Comparison of ENCODE assay signal across 8 cellular contexts in the genomic region with DNA sequence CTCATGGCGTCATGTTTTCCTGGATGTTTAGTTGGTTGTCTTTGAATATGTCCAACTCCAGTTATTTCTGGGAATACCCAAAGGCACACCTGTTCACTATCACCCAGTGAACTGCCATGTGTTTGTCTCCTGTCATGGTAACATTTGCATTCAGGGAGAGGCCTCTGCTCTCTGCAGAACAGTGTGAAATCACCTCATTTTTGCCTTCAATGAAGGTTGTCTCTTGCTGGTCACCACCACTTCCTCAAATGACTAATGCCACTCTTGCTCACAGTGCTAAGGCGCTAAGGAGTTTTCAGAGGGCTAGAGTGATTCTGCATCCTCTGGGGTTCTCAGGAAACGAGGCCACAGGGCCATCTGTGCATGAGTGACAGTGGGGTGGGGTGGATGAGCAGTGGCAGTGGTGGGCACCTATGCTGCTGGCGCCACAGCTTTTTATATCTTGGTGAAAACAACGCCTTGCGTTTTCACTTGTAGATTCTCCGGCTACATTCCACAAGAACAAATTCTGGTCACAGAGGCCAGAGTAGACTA.
A peak's percentile ranks its signal among the peaks of the same experiment; 100 is the strongest.
DNase-seq lines count a peak whose midpoint lies in the region; ATAC-seq and TF ChIP-seq lines count a peak whose summit lies in the region.

No MANE protein-coding gene starts in this region.

- H3K4me1 ChIP-seq in SK-N-SH (ENCODE audit: control insufficient read depth in 1 of 2, insufficient read depth in 2 of 2, low read depth in 1 of 2, low read length in 1 of 2) (peaks cover 2 to 30% of the 10 kb centered on the region in 2 experiments; a peak in 3 of 4 replicates), mesodermal cell (ENCODE audit: control insufficient read depth, insufficient read depth, low read length, poor library complexity, severe bottlenecking) (peaks cover 46% of the 10 kb centered on the region), stomach (peaks cover 0 to 26% (median 4%) of the 10 kb centered on the region in 4 donors)

- H3K36me3 Mint-ChIP-seq in activated naive CD4-positive, alpha-beta T cell treated with anti-CD3 and anti-CD28 coated beads, Interleukin-2, amount 50 U/mL, for 72 hours = peaks cover 0 to 23% of the 10 kb centered on the region in 2 donors

- peak overlapping the region; percentile 56 for H3K9ac ChIP-seq in SK-N-SH

- no peak for TF ChIP-seq EP300 in SK-N-SH (IDR thresholded peaks at IDR 0.05; ENCODE audit: borderline replicate concordance in 1 of 2, low read depth in 1 of 2, low read length in 1 of 2)
- no peak for TF ChIP-seq EP300 in stomach (IDR thresholded peaks at IDR 0.05)

- H3K9me2 ChIP-seq in SK-N-SH = no peaks in the 10 kb centered on the region

- H3K4me3 ChIP-seq in SK-N-SH (ENCODE audit: low read depth in 2 of 2, low read length in 1 of 2) = no peak overlapping the region
- H3K4me3 ChIP-seq in mesodermal cell (ENCODE audit: extremely low read depth, insufficient read depth, low read length, poor library complexity, severe bottlenecking) = no peak overlapping the region
- no peak overlapping the region for H3K4me3 ChIP-seq in stomach

- intact Hi-C loops in Right ventricle myocardium inferior (cut with DNase I) = loop anchor here (5.0 kb wide), 1 partner anchor 97 kb away; a partner anchor contains a TSS
- intact Hi-C loops in cardiac septum (cut with DNase I) = loop anchor here (5.0 kb wide), 1 partner anchor 97 kb away; a partner anchor contains a TSS
- intact Hi-C loops in stomach (cut with DNase I; ENCODE audit: low total_unique reads) = no loop called here

- no peaks in the 10 kb centered on the region for H3K27me3 ChIP-seq in SK-N-SH (ENCODE audit: insufficient read depth)
- no peaks in the 10 kb centered on the region for H3K27me3 ChIP-seq in stomach

- no peak for TF ChIP-seq RAD21 in SK-N-SH (IDR thresholded peaks at IDR 0.05; ENCODE audit: low read length)

- WGBS in SK-N-SH (ENCODE audit: low lambda C conversion rate) = 75% methylated on average over 7 of the region's 7 CpGs
- 94 to 95% methylated on average over 5 of the region's 7 CpGs for WGBS in mesodermal cell (ENCODE audit: insufficient coverage in 2 of 2), 2 experiments
- 74 to 81% (median 76%) methylated on average over 7 of the region's 7 CpGs for WGBS in stomach, 5 donors

- H3K9me3 ChIP-seq in SK-N-SH (no peaks in the 10 kb centered on the region), mesodermal cell (ENCODE audit: control insufficient read depth, low read length) (no peaks in the 10 kb centered on the region), stomach (no peaks in the 10 kb centered on the region)

- TF ChIP-seq POLR2A in stomach (IDR thresholded peaks at IDR 0.05) = no peak

- peak overlapping the region; percentile 99 for H3K27ac Mint-ChIP-seq in activated naive CD4-positive, alpha-beta T cell treated with anti-CD3 and anti-CD28 coated beads, Interleukin-2, amount 50 U/mL, for 72 hours

- H3K27ac ChIP-seq in SK-N-SH (ENCODE audit: low read depth in 2 of 2, low read length in 1 of 2) (peak overlapping the region; percentile 79 to 97; a peak in 3 of 4 replicates), mesodermal cell (ENCODE audit: low read depth, low read length, severe bottlenecking) (peak overlapping the region; percentile 92), stomach (peak overlapping the region; percentile 32 to 61 (median 52))

- H3K79me2 ChIP-seq in SK-N-SH (ENCODE audit: insufficient read depth) = no peaks in the 10 kb centered on the region

- no peak overlapping the region for H2AFZ ChIP-seq in SK-N-SH (ENCODE audit: low read depth)

- H3K36me3 ChIP-seq in SK-N-SH (replicated peaks in 1 of 2; ENCODE audit: control insufficient read depth in 1 of 2, insufficient read depth in 2 of 2, low read length in 1 of 2) (no peaks in the 10 kb centered on the region), mesodermal cell (ENCODE audit: control insufficient read depth, insufficient read depth, low read length) (no peaks in the 10 kb centered on the region), stomach (no peaks in the 10 kb centered on the region)

- ATAC-seq in Right ventricle myocardium inferior (peak; percentile 45), HG03103 (IDR thresholded peaks at IDR 0.05; ENCODE audit: low read depth, unreplicated experiment) (peak; percentile 77)
- peak; percentile 79 to 84 for ATAC-seq in activated naive CD4-positive, alpha-beta T cell treated with anti-CD3 and anti-CD28 coated beads, Interleukin-2, amount 50 U/mL, for 72 hours

- no peaks in the 10 kb centered on the region for H4K20me1 ChIP-seq in SK-N-SH (ENCODE audit: insufficient read depth)

- peaks cover 30% of the 10 kb centered on the region for H3F3A ChIP-seq in SK-N-SH (replicated peaks; ENCODE audit: insufficient read depth)

- DNase-seq in Right ventricle myocardium inferior (ENCODE audit: missing footprints) (no peak), cardiac septum (ENCODE audit: low spot score) (no peak), SK-N-SH (no peak), stomach (no peak), NCI-H510A treated with DMSO at 0.1 percent for 48 hours (lab: John Stamatoyannopoulos, UW) (no peak)
- peak; percentile 71 to 87 for DNase-seq in activated naive CD4-positive, alpha-beta T cell treated with anti-CD3 and anti-CD28 coated beads, Interleukin-2, amount 50 U/mL, for 72 hours (ENCODE audit: low spot score in 2 of 2)

- H3K9me3 Mint-ChIP-seq in activated naive CD4-positive, alpha-beta T cell treated with anti-CD3 and anti-CD28 coated beads, Interleukin-2, amount 50 U/mL, for 72 hours = peaks cover 5% of the 10 kb centered on the region in 2 donors

- peak overlapping the region; percentile 68 for H3K4me2 ChIP-seq in SK-N-SH

- POLR2A ChIA-PET in SK-N-SH (lab: Yijun Ruan, JAX) = no interaction called here

- CTCF ChIA-PET in SK-N-SH (lab: Yijun Ruan, JAX) = no interaction called here

- TF ChIP-seq CTCF in SK-N-SH (IDR thresholded peaks at IDR 0.05) = no peak
- TF ChIP-seq CTCF in stomach (IDR thresholded peaks at IDR 0.05) = no peak

TF ChIP-seq in SK-N-SH, 30 proteins besides CTCF, POLR2A, EP300 and RAD21:
- TF ChIP-seq RFX5 (IDR thresholded peaks at IDR 0.05; ENCODE audit: low read length) = no peak
- TF ChIP-seq, protein P1, sequence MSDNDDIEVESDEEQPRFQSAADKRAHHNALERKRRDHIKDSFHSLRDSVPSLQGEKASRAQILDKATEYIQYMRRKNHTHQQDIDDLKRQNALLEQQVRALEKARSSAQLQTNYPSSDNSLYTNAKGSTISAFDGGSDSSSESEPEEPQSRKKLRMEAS (IDR thresholded peaks at IDR 0.05; ENCODE audit: low read depth) = 0 out of 2 replicates have a peak, but pooled peaks have one; percentile 13
- no peak for TF ChIP-seq RCOR1 (IDR thresholded peaks at IDR 0.05; ENCODE audit: low read length)
- TF ChIP-seq, protein P2, sequence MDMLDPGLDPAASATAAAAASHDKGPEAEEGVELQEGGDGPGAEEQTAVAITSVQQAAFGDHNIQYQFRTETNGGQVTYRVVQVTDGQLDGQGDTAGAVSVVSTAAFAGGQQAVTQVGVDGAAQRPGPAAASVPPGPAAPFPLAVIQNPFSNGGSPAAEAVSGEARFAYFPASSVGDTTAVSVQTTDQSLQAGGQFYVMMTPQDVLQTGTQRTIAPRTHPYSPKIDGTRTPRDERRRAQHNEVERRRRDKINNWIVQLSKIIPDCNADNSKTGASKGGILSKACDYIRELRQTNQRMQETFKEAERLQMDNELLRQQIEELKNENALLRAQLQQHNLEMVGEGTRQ (IDR thresholded peaks at IDR 0.05; ENCODE audit: borderline replicate concordance, low read depth, low read length) = no peak
- TF ChIP-seq POLR2AphosphoS5 (IDR thresholded peaks at IDR 0.05; ENCODE audit: low read depth, low read length) = no peak
- TF ChIP-seq, protein P3, sequence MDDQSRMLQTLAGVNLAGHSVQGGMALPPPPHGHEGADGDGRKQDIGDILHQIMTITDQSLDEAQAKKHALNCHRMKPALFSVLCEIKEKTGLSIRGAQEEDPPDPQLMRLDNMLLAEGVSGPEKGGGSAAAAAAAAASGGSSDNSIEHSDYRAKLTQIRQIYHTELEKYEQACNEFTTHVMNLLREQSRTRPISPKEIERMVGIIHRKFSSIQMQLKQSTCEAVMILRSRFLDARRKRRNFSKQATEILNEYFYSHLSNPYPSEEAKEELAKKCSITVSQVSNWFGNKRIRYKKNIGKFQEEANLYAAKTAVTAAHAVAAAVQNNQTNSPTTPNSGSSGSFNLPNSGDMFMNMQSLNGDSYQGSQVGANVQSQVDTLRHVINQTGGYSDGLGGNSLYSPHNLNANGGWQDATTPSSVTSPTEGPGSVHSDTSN (IDR thresholded peaks at IDR 0.05) = no peak

Comparison
In these comparisons a context has a peak if more than half of its experiments do, and no peak if none do; other contexts are left out.
1. DNase-seq: peak in activated naive CD4-positive, alpha-beta T cell treated with anti-CD3 and anti-CD28 coated beads, Interleukin-2, amount 50 U/mL, for 72 hours (2 of 2); none in Right ventricle myocardium inferior (single experiment), cardiac septum (single experiment), SK-N-SH (single experiment), stomach (single experiment) and NCI-H510A treated with DMSO at 0.1 percent for 48 hours (single experiment).
2. Peak in every context shown above with its lines, with median percentiles within 50 percentile points of each other: ATAC-seq and H3K27ac ChIP-seq.